Comparison of ENCODE assay signal across 2 cellular contexts in genomic region chr3:170233532-170233931, GRCh38.
TF ChIP-seq lines count a peak whose summit lies in the region.

No MANE protein-coding gene starts in this region.

TF ChIP-seq in A549, 52 proteins besides CTCF, POLR2A, EP300 and RAD21:
- TF ChIP-seq GATA3 (IDR thresholded peaks at IDR 0.05; ENCODE audit: borderline replicate concordance) (peak; percentile 25; the same call in 1 of the 2 replicates), ELK1 (IDR thresholded peaks at IDR 0.05; ENCODE audit: low read depth, low read length) (no peak), BCL3 (IDR thresholded peaks at IDR 0.05) (no peak), CEBPB (IDR thresholded peaks at IDR 0.05) (peak; percentile 92 to 95), RFX5 (IDR thresholded peaks at IDR 0.05) (no peak)

TF ChIP-seq in IMR-90, 13 proteins besides CTCF, POLR2A, EP300 and RAD21:
- TF ChIP-seq FOS (IDR thresholded peaks at IDR 0.05; ENCODE audit: low read depth, low read length) = no peak
- peak; percentile 98 for TF ChIP-seq CEBPB (IDR thresholded peaks at IDR 0.05; ENCODE audit: low read depth, low read length)
- no peak for TF ChIP-seq RFX5 (IDR thresholded peaks at IDR 0.05; ENCODE audit: low read depth, low read length)
